In genomic region chr10:118981946-118982345, GRCh38 we compare ENCODE assay signal across 27 cellular contexts.
"Had no signal": no experiment of that assay in that cellular context is flagged by ENCODE, and none has a peak within 500 bp of the region (broad histone marks: within the 10 kb centered on the region; RNA-seq: fewer than 3 reads in every experiment).

No MANE protein-coding gene starts in this region.

- DNase-seq: activated CD4-positive, alpha-beta memory T cell treated with anti-CD3 and anti-CD28 coated beads, Interleukin-2, amount 10 ng/mL, durations not matched to agents 7 days and 5 days; activated CD4-positive, alpha-beta T cell treated with anti-CD3 and anti-CD28 coated beads for 36 hours; activated CD4-positive, alpha-beta T cell treated with anti-CD3 and anti-CD28 coated beads, Interleukin-2, amount 50 U/mL, for 1 hour; activated gamma-delta T cell; activated naive CD4-positive, alpha-beta T cell treated with anti-CD3 and anti-CD28 coated beads for 36 hours; activated T-cell treated with anti-CD3 and anti-CD28 coated beads for 4 hours; activated T-cell treated with anti-CD3 and anti-CD28 coated beads, Interleukin-2, amount 50 U/mL, for 48 hours; amygdala; KG1; NCI-H1092; NCI-H1417; NCI-H1930; NCI-H2171; NCI-H2227 treated with DMSO at 0.1 percent for 48 hours; NCI-H526; NCI-H82; NK-92 treated with Interleukin-12 subunit alpha and Interleukin-12 subunit beta, amount 100 ng/mL, for 24 hours; OCI-M1; RPMI8226; SJCRH30; SK-N-SH; T-helper 1 cell; WERI-Rb-1 had no signal

- H3K4me2 ChIP-seq: SK-N-SH had no signal

- H3K36me3 ChIP-seq: SJCRH30, WERI-Rb-1 had no signal

- H3K27ac ChIP-seq: SJCRH30, WERI-Rb-1 had no signal

- H3K9ac ChIP-seq: SK-N-SH had no signal

- H3K4me3 ChIP-seq: SJCRH30 had no signal

- H3K27me3 ChIP-seq: SJCRH30 had no signal

- H3K9me3 ChIP-seq: SK-N-SH had no signal

- FAIRE-seq: astrocyte had no signal

- ATAC-seq: activated CD4-positive, alpha-beta T cell treated with anti-CD3 and anti-CD28 coated beads for 36 hours; activated T-helper 17 cell treated with anti-CD3 and anti-CD28 coated beads, Interleukin-2, amount 50 U/mL, for 72 hours; Panc1; Right ventricle myocardium inferior had no signal
